Comparison of ENCODE assay signal across 16 cellular contexts in the genomic region with DNA sequence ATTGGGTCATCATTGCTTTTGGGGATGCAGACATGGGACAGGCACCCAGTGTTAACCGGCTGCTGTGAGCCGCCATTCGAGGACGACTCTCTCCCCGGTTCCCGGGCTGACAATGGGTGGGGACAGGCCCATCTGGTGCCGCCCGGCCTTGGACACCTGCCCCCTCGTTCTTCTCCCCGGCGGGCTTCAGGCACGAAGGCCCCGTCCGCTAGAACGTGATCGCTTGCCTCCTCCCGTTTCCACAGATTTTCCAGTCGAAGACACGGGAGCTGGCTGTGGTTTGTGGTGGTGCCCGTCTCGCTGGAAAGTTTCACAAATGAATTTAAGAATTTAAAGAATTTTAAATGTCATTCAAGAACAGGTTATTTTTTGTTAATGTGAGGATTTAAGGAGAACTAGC. TPM values are rescaled to one million over a fixed set of nuclear protein-coding genes. Genes with fewer than 3 reads are reported as not detected.
DNase-seq lines count a peak whose midpoint lies in the region; ATAC-seq, FAIRE-seq and TF ChIP-seq lines count a peak whose summit lies in the region.
"Had no signal": no experiment of that assay in that cellular context is flagged by ENCODE, and none has a peak within 500 bp of the region (broad histone marks: within the 10 kb centered on the region; RNA-seq: fewer than 3 reads in every experiment).

No MANE protein-coding gene starts in this region.

- 0 out of 2 replicates have a peak, but pooled peaks cover 16% of the 10 kb centered on the region for H3F3A ChIP-seq in GM23338 (replicated peaks; ENCODE audit: low read depth)

- H3K4me2 ChIP-seq in GM23338 (peak overlapping the region; percentile 38; the same call in 1 of the 2 replicates), astrocyte (ENCODE audit: low read length) (no peak overlapping the region)

- H4K20me1 ChIP-seq in GM23338 (replicated peaks; ENCODE audit: insufficient read depth) (0 out of 2 replicates have a peak, but pooled peaks cover 6% of the 10 kb centered on the region), astrocyte (ENCODE audit: insufficient read depth, low read length) (peaks cover 14% of the 10 kb centered on the region)

- no peaks in the 10 kb centered on the region for H3K9me2 ChIP-seq in GM23338 (ENCODE audit: insufficient read depth)

- H3K4me3 ChIP-seq in GM23338 (no peak overlapping the region), astrocyte (ENCODE audit: insufficient read depth, low read depth, low read length) (no peak overlapping the region), skeletal muscle tissue (ENCODE audit: low read length in 3 of 3) (no peak overlapping the region)

- no peak for FAIRE-seq in astrocyte (lab: Jason Lieb, UNC)

- ATAC-seq in GM23338 (no peak), GM19395 (IDR thresholded peaks at IDR 0.05; ENCODE audit: unreplicated experiment) (no peak), GM21423 (IDR thresholded peaks at IDR 0.05; ENCODE audit: unreplicated experiment) (no peak)
- ATAC-seq: SK-N-SH treated with all-trans-retinoic acid at 6 μM for 48 hours had no signal

- H3K9me3 ChIP-seq in astrocyte (ENCODE audit: insufficient read depth, low read depth, low read length) (peaks cover 6% of the 10 kb centered on the region), skeletal muscle tissue (ENCODE audit: control insufficient read depth in 3 of 3, low read length in 3 of 3) (peaks cover 3 to 6% (median 5%) of the 10 kb centered on the region in 3 donors)
- H3K9me3 ChIP-seq: BE2C had no signal

- H3K27me3 ChIP-seq in GM23338 (ENCODE audit: insufficient read depth): peaks cover 10% of the 10 kb centered on the region
- no peaks in the 10 kb centered on the region for H3K27me3 ChIP-seq in astrocyte (ENCODE audit: insufficient read depth, low read length)
- peaks cover 5 to 18% (median 12%) of the 10 kb centered on the region in 3 donors for H3K27me3 ChIP-seq in skeletal muscle tissue (ENCODE audit: control insufficient read depth in 3 of 3, insufficient read depth in 3 of 3, low read length in 3 of 3)

- H3K36me3 ChIP-seq in GM23338 (ENCODE audit: insufficient read depth) (no peaks in the 10 kb centered on the region), astrocyte (ENCODE audit: insufficient read depth, low read length) (no peaks in the 10 kb centered on the region), skeletal muscle tissue (ENCODE audit: control insufficient read depth in 3 of 3, insufficient read depth in 3 of 3, low read length in 3 of 3) (peaks cover 0 to 2% (median 0%) of the 10 kb centered on the region in 3 donors)
- H3K36me3 ChIP-seq: BE2C had no signal

- H3K9ac ChIP-seq in astrocyte (ENCODE audit: low read length): no peak overlapping the region
- H3K9ac ChIP-seq in skeletal muscle tissue (ENCODE audit: low read depth in 1 of 3, low read length in 3 of 3): no peak overlapping the region

- H3K9me3 Mint-ChIP-seq in GM23338 (peaks cover 18% of the 10 kb centered on the region; the same call in 2 of the 3 replicates), astrocyte (ENCODE audit: unreplicated experiment) (peaks cover 3% of the 10 kb centered on the region)

- H3K27ac Mint-ChIP-seq in GM23338: no peak overlapping the region
- no peak overlapping the region for H3K27ac Mint-ChIP-seq in astrocyte (ENCODE audit: unreplicated experiment)
- H3K27ac Mint-ChIP-seq: activated T-helper 1 cell treated with anti-CD3 and anti-CD28 coated beads, Interleukin-12 subunit alpha, Interleukin-12 subunit beta, Interleukin-2, Interleukin-4 antibody, amounts not matched to agents 30 ng/mL and 10 ng/mL and 1 ng/mL, durations not matched to agents 14 hours and 24 hours and 36 hours had no signal

- no peaks in the 10 kb centered on the region for H3K79me2 ChIP-seq in GM23338 (replicated peaks; ENCODE audit: insufficient read depth)
- peaks cover 8% of the 10 kb centered on the region for H3K79me2 ChIP-seq in astrocyte (ENCODE audit: insufficient read depth, low read length)

- H3K36me3 Mint-ChIP-seq in GM23338 (ENCODE audit: low read depth) (peaks cover 7% of the 10 kb centered on the region; the same call in 1 of the 3 replicates), astrocyte (ENCODE audit: low read depth, unreplicated experiment) (peaks cover 8% of the 10 kb centered on the region)

- H3K27ac ChIP-seq in GM23338 (ENCODE audit: low read depth) (no peak overlapping the region), astrocyte (ENCODE audit: low read depth, low read length) (no peak overlapping the region), skeletal muscle tissue (ENCODE audit: low read depth, low read length) (peak overlapping the region; percentile 36)

- peaks cover 10% of the 10 kb centered on the region; the same call in 1 of the 2 replicates for H3K4me1 ChIP-seq in GM23338 (ENCODE audit: insufficient read depth)
- H3K4me1 ChIP-seq in astrocyte (ENCODE audit: insufficient read depth, low read length): peaks cover 9% of the 10 kb centered on the region
- H3K4me1 ChIP-seq in skeletal muscle tissue (ENCODE audit: control insufficient read depth in 3 of 3, insufficient read depth in 3 of 3, low read length in 3 of 3): peaks cover 0 to 2% (median 0%) of the 10 kb centered on the region in 3 donors
- H3K4me1 ChIP-seq: BE2C had no signal

- H3K4me3 Mint-ChIP-seq in GM23338 (peak overlapping the region; percentile 53; the same call in 2 of the 3 replicates), astrocyte (ENCODE audit: unreplicated experiment) (peak overlapping the region; percentile 75)
- H3K4me3 Mint-ChIP-seq: activated T-helper 1 cell treated with anti-CD3 and anti-CD28 coated beads, Interleukin-12 subunit alpha, Interleukin-12 subunit beta, Interleukin-2, Interleukin-4 antibody, amounts not matched to agents 30 ng/mL and 10 ng/mL and 1 ng/mL, durations not matched to agents 14 hours and 24 hours and 36 hours had no signal

- no peak overlapping the region for H2AFZ ChIP-seq in GM23338
- no peak overlapping the region for H2AFZ ChIP-seq in astrocyte (ENCODE audit: low read depth, low read length)

- TF ChIP-seq CTCF in GM23338 (conservative IDR thresholded peaks at IDR 0.05; ENCODE audit: low read depth in 2 of 2) (no peak), astrocyte (IDR thresholded peaks at IDR 0.05; ENCODE audit: insufficient read depth, low read depth, low read length) (no peak)

- DNase-seq in GM23338 (ENCODE audit: low spot score) (no peak), astrocyte (ENCODE audit: low read depth) (peak; percentile 51), inferior parietal cortex (ENCODE audit: extremely low spot score) (peak; percentile 7), NCI-H1092 (lab: John Stamatoyannopoulos, UW) (no peak), DMS114 treated with DMSO at 0.1 percent for 48 hours (lab: John Stamatoyannopoulos, UW; ENCODE audit: unreplicated experiment) (no peak)
- DNase-seq: activated CD4-positive, alpha-beta T cell treated with anti-CD3 and anti-CD28 coated beads for 1 hour; BE2C; cerebellar nuclear complex; GDM1 had no signal

- H3K27me3 Mint-ChIP-seq in GM23338 (ENCODE audit: insufficient read depth, low read depth, poor library complexity) (peaks cover 11% of the 10 kb centered on the region), astrocyte (ENCODE audit: low read depth, unreplicated experiment) (peaks cover 2% of the 10 kb centered on the region)

- H3K4me1 Mint-ChIP-seq in GM23338 (peaks cover 13% of the 10 kb centered on the region), astrocyte (ENCODE audit: low read depth, unreplicated experiment) (peaks cover 2% of the 10 kb centered on the region)

TF ChIP-seq in GM23338, 12 proteins besides CTCF, POLR2A, EP300 and RAD21 (continues in another document):
- no peak for TF ChIP-seq NANOG (IDR thresholded peaks at IDR 0.05; ENCODE audit: borderline replicate concordance)
- TF ChIP-seq EZH2 (IDR thresholded peaks at IDR 0.05; ENCODE audit: low read depth, unreplicated experiment): no peak
- TF ChIP-seq EZH2phosphoT487 (IDR thresholded peaks at IDR 0.05; ENCODE audit: unreplicated experiment): no peak
- TF ChIP-seq JUNB (IDR thresholded peaks at IDR 0.05; ENCODE audit: unreplicated experiment): no peak
- TF ChIP-seq POLR2AphosphoS5 (IDR thresholded peaks at IDR 0.05; ENCODE audit: low read depth): no peak
- TF ChIP-seq ZNF331 (CRISPR knock-in tag; IDR thresholded peaks at IDR 0.05; ENCODE audit: low read depth): no peak

RNA-seq across cellular contexts. Expression of a gene that starts 2.0 kb away (rescaled TPM):
- total RNA-seq in GM23338 (2014; rRNA removed; shearing (Covaris generic)): 21.7 and 26.1 TPM in 2 replicates
- polyA plus RNA-seq in GM23338 (2016; fragmentation: Nextera tagmentation; extraction: Ambion mirVana): 3.8 and 4.8 TPM in 2 replicates
- total RNA-seq in astrocyte (60.0 and 67.3 TPM in 2 replicates), skeletal muscle tissue (13.0 TPM)

RNA-seq across cellular contexts. Expression of a gene that starts 15.5 kb away (rescaled TPM):
- total RNA-seq in GM23338 (2014; rRNA removed; shearing (Covaris generic)): not detected in 2 replicates
- 0.21 and 0.34 TPM in 2 replicates for polyA plus RNA-seq in GM23338 (2016; fragmentation: Nextera tagmentation; extraction: Ambion mirVana)
- total RNA-seq in astrocyte (not detected in 2 replicates), skeletal muscle tissue (not detected)
- total RNA-seq: activated T-helper 1 cell treated with anti-CD3 and anti-CD28 coated beads, Interleukin-12 subunit alpha, Interleukin-12 subunit beta, Interleukin-2, Interleukin-4 antibody, amounts not matched to agents 30 ng/mL and 10 ng/mL and 1 ng/mL, durations not matched to agents 14 hours and 24 hours and 36 hours; esophagus mucosa; myocyte had no signal

RNA-seq across cellular contexts. Expression of a gene that starts 34.6 kb away (rescaled TPM):
- total RNA-seq in GM23338 (2014; rRNA removed; shearing (Covaris generic)): 10.1 and 12.5 TPM in 2 replicates
- 2.9 and 3.1 TPM in 2 replicates for polyA plus RNA-seq in GM23338 (2016; fragmentation: Nextera tagmentation; extraction: Ambion mirVana)
- total RNA-seq in astrocyte: 72.0 and 78.8 TPM in 2 replicates
- 7.3 TPM for total RNA-seq in skeletal muscle tissue

RNA-seq across cellular contexts. Expression of a gene that starts 40.1 kb away (rescaled TPM):
- total RNA-seq in GM23338 (2014; rRNA removed; shearing (Covaris generic)): 0.23 and 0.28 TPM in 2 replicates
- polyA plus RNA-seq in GM23338 (2016; fragmentation: Nextera tagmentation; extraction: Ambion mirVana): 0.27 and 0.40 TPM in 2 replicates
- total RNA-seq in astrocyte (0.36 and 0.43 TPM in 2 replicates), skeletal muscle tissue (not detected)
- total RNA-seq: activated T-helper 1 cell treated with anti-CD3 and anti-CD28 coated beads, Interleukin-12 subunit alpha, Interleukin-12 subunit beta, Interleukin-2, Interleukin-4 antibody, amounts not matched to agents 30 ng/mL and 10 ng/mL and 1 ng/mL, durations not matched to agents 14 hours and 24 hours and 36 hours had no signal

RNA-seq across cellular contexts. Expression of a gene that starts 47.8 kb away (rescaled TPM):
- 80.5 and 112 TPM in 2 replicates for total RNA-seq in GM23338 (2014; rRNA removed; shearing (Covaris generic))
- 91.7 and 95.7 TPM in 2 replicates for polyA plus RNA-seq in GM23338 (2016; fragmentation: Nextera tagmentation; extraction: Ambion mirVana)
- total RNA-seq in astrocyte (58.3 and 58.5 TPM in 2 replicates), skeletal muscle tissue (12.0 TPM)

Comparison
In these comparisons a context has a peak if more than half of its experiments do, and no peak if none do; other contexts are left out.
1. DNase-seq: peak in astrocyte (single experiment) and inferior parietal cortex (single experiment); none in GM23338 (single experiment), NCI-H1092 (single experiment) and DMS114 treated with DMSO at 0.1 percent for 48 hours (single experiment).